ENCODE assay signal across 8 cellular contexts in the genomic region with DNA sequence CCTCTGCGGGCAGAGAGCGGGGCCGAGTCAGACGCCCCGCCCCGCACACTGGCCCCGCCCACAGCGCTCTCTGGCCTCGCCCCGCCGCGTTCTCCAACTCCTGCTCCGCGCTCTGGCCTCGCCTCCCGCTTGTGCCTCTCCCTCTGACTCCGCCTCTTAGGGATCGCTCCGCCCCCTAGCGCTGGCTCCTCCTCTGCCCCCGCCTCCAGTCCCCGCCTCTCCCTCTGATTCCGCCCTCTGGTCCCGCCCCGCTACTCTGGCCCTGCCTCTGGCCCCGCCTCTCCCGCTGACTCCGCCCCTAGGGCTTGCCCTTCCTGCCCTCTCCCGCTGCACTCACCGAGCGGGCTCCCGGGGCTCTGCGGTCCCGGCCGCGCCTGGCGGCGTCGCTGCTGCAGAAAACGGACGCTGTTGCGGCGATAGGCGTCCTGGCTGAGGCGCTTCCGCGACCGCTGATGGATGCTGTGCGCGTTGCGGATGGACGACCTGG.
DNase-seq lines count a peak whose midpoint lies in the region; ATAC-seq, FAIRE-seq and TF ChIP-seq lines count a peak whose summit lies in the region.
"Not testable (repeated sequence)": the region's sequence is repeated elsewhere in the genome, so short reads cannot be mapped to it uniquely, and the experiment has no call there.

No MANE protein-coding gene starts in this region.

- H3F3A ChIP-seq in smooth muscle cell (ENCODE audit: low read depth): not testable (repeated sequence)

- H3K4me1 ChIP-seq in HUES6 (ENCODE audit: control insufficient read depth, insufficient read depth, low read length); smooth muscle cell (ENCODE audit: low read depth); thyroid gland: not testable (repeated sequence)

- H3K27me3 ChIP-seq in HUES6 (ENCODE audit: control insufficient read depth, insufficient read depth, low read length); bronchial epithelial cell (ENCODE audit: control insufficient read depth, insufficient read depth, low read length); smooth muscle cell (ENCODE audit: low read depth); thyroid gland: not testable (repeated sequence)

- H2AFZ ChIP-seq in smooth muscle cell (ENCODE audit: low read depth): not testable (repeated sequence)

- peak; percentile 72 to 85 for DNase-seq in activated CD8-positive, alpha-beta memory T cell treated with anti-CD3 and anti-CD28 coated beads for 1 hour (ENCODE audit: extremely low read depth in 1 of 2, low read depth in 1 of 2)
- not testable (repeated sequence) for DNase-seq in bronchial epithelial cell (ENCODE audit: low read depth); smooth muscle cell (lab: John Stamatoyannopoulos, UW; ENCODE audit: unreplicated experiment)
- DNase-seq in left colon: peak; percentile 92 to 97
- peak; percentile 91 to 93 for DNase-seq in thyroid gland

- ATAC-seq in GM18861 (IDR thresholded peaks at IDR 0.05; ENCODE audit: unreplicated experiment): peak; percentile 71
- ATAC-seq in HG02610 (IDR thresholded peaks at IDR 0.05; ENCODE audit: unreplicated experiment): peak; percentile 92
- ATAC-seq in left colon: peak; percentile 94

- TF ChIP-seq CTCF in bronchial epithelial cell (IDR thresholded peaks at IDR 0.05; ENCODE audit: insufficient read depth, low read length, severe bottlenecking); smooth muscle cell (IDR thresholded peaks at IDR 0.05; ENCODE audit: borderline replicate concordance, insufficient read depth, poor library complexity, severe bottlenecking); thyroid gland (IDR thresholded peaks at IDR 0.05): not testable (repeated sequence)

- H3K4me3 ChIP-seq in HUES6 (ENCODE audit: low read depth, low read length): peak overlapping the region; percentile 49
- H3K4me3 ChIP-seq in bronchial epithelial cell (ENCODE audit: low read depth, low read length): peak overlapping the region; percentile 30
- H3K4me3 ChIP-seq in smooth muscle cell: peak overlapping the region; percentile 49
- peak overlapping the region in 1 of 3 donors; percentile 23 for H3K4me3 ChIP-seq in thyroid gland (replicated peaks in 1 of 3)

- FAIRE-seq in bronchial epithelial cell (lab: Jason Lieb, UNC): not testable (repeated sequence)

- intact Hi-C loops in left colon (cut with DNase I, micrococcal nuclease); thyroid gland (cut with DNase I): not testable (repeated sequence)

- H3K36me3 ChIP-seq in HUES6 (ENCODE audit: control insufficient read depth, insufficient read depth, low read length); bronchial epithelial cell (ENCODE audit: control insufficient read depth, insufficient read depth, low read length); smooth muscle cell (ENCODE audit: low read depth); thyroid gland: not testable (repeated sequence)

- not testable (repeated sequence) for H3K4me2 ChIP-seq in smooth muscle cell

- not testable (repeated sequence) for H3K9me3 ChIP-seq in HUES6 (ENCODE audit: control insufficient read depth, insufficient read depth, low read depth, low read length); smooth muscle cell (replicated peaks; ENCODE audit: low read depth); thyroid gland

- H3K27ac ChIP-seq in HUES6 (ENCODE audit: low read depth, low read length); smooth muscle cell (ENCODE audit: low read depth); thyroid gland: not testable (repeated sequence)

- TF ChIP-seq POLR2A in thyroid gland (IDR thresholded peaks at IDR 0.05): not testable (repeated sequence)

- not testable (repeated sequence) for H4K20me1 ChIP-seq in smooth muscle cell (ENCODE audit: low read depth)

- H3K9ac ChIP-seq in HUES6 (ENCODE audit: low read length); smooth muscle cell (ENCODE audit: low read depth): not testable (repeated sequence)

- not testable (repeated sequence) for H3K79me2 ChIP-seq in smooth muscle cell (ENCODE audit: low read depth)

- WGBS in smooth muscle cell (ENCODE audit: low lambda C conversion rate): under 1% methylated on average over 23 of the region's 52 CpGs
- whole genome bisulfite sequencing in thyroid gland, 2 donors: no CpG with 5 or more reads among the region's 52 CpGs
